Comparison of ENCODE assay signal across 11 cellular contexts in the genomic region with DNA sequence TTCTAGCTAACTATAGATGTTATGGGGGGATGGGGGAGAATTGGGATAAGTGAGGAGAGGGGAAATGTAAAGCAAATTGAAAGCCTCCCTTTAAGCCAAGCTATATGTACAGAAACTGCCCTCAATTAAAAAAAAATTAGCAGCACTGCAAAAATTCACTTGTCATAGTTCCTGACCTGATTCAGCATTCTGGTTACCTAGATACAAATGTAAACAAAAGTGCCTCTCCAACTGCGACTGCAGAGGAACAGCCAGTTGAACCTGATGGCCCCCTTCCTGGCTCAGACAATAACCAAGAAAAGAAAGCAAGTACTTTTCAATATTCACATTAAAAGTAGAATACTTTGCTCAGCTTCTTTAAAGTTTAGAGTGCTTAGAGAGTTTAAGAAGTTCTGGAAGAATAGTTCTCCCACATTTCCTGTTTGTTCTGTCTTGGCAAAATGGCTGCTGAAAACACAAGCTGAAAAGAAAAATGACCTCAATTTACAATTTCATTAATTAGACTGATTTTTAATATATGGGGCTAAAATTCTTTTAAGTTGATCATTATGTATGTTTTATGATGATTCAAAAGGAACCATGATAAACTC. TPM values are rescaled to one million over a fixed set of nuclear protein-coding genes. Genes with fewer than 3 reads are reported as not detected.
DNase-seq lines count a peak whose midpoint lies in the region; ATAC-seq and TF ChIP-seq lines count a peak whose summit lies in the region.
"Had no signal": no experiment of that assay in that cellular context is flagged by ENCODE, and none has a peak within 500 bp of the region (broad histone marks: within the 10 kb centered on the region; RNA-seq: fewer than 3 reads in every experiment).

No MANE protein-coding gene starts in this region.

- intact Hi-C loops in CD4-positive, alpha-beta T cell (cut with DNase I, micrococcal nuclease) = no loop called here
- intact Hi-C loops in activated CD4-positive, alpha-beta T cell treated with anti-CD3 and anti-CD28 coated beads, Interleukin-2, amount 10 ng/mL, durations not matched to agents 24 days and 14 days (cut with micrococcal nuclease) = no loop called here

- peak; percentile 9 for DNase-seq in NCI-H1436 (lab: John Stamatoyannopoulos, UW)
- DNase-seq in NCI-H1436 treated with DMSO at 0.1 percent for 48 hours (lab: John Stamatoyannopoulos, UW) = no peak
- peak; percentile 43 for DNase-seq in NCI-H748 treated with DMSO at 0.1 percent for 48 hours (lab: John Stamatoyannopoulos, UW)
- DNase-seq in endothelial cell (ENCODE audit: low spot score) = peak; percentile 23
- no peak for DNase-seq in progenitor cell of endocrine pancreas (ENCODE audit: low spot score, unreplicated experiment)
- no peak for DNase-seq in CD4-positive, alpha-beta T cell
- DNase-seq in activated CD4-positive, alpha-beta T cell treated with anti-CD3 and anti-CD28 coated beads, Interleukin-2, amount 10 ng/mL, durations not matched to agents 24 days and 14 days = no peak
- DNase-seq in GM13976 (ENCODE audit: low spot score) = no peak
- DNase-seq: uterus had no signal

- H3K27me3 ChIP-seq in CD4-positive, alpha-beta T cell (ENCODE audit: control insufficient read depth, insufficient read depth, low read length) = no peaks in the 10 kb centered on the region
- H3K27me3 ChIP-seq: gastroesophageal sphincter, uterus had no signal

- TF ChIP-seq CTCF in endothelial cell (IDR thresholded peaks at IDR 0.05; ENCODE audit: unreplicated experiment) (no peak), progenitor cell of endocrine pancreas (IDR thresholded peaks at IDR 0.05; ENCODE audit: unreplicated experiment) (no peak), GM13976 (IDR thresholded peaks at IDR 0.05; ENCODE audit: borderline replicate concordance, control extremely low read depth, extremely low read depth, insufficient read depth, missing control alignments) (no peak)
- no peak for TF ChIP-seq CTCF in CD4-positive, alpha-beta T cell (IDR thresholded peaks at IDR 0.05)

- H3K9me3 ChIP-seq in CD4-positive, alpha-beta T cell (ENCODE audit: control insufficient read depth, low read length) = no peaks in the 10 kb centered on the region
- H3K9me3 ChIP-seq: gastroesophageal sphincter, uterus had no signal

- H3K4me3 Mint-ChIP-seq in endothelial cell (ENCODE audit: unreplicated experiment) (peak overlapping the region; percentile 37), progenitor cell of endocrine pancreas (ENCODE audit: low read depth) (peak overlapping the region; percentile 40)
- no peak overlapping the region for H3K4me3 Mint-ChIP-seq in CD4-positive, alpha-beta T cell
- no peak overlapping the region for H3K4me3 Mint-ChIP-seq in activated CD4-positive, alpha-beta T cell treated with anti-CD3 and anti-CD28 coated beads, Interleukin-2, amount 10 ng/mL, durations not matched to agents 24 days and 14 days
- H3K4me3 Mint-ChIP-seq: activated T-helper 1 cell treated with anti-CD3 and anti-CD28 coated beads, Interleukin-12 subunit alpha, Interleukin-12 subunit beta, Interleukin-2, Interleukin-4 antibody, amounts not matched to agents 30 ng/mL and 10 ng/mL and 1 ng/mL, durations not matched to agents 14 hours and 24 hours and 36 hours had no signal

- POLR2A ChIA-PET in CD4-positive, alpha-beta T cell (lab: Charles Lee) = no interaction called here

- CTCF ChIA-PET in CD4-positive, alpha-beta T cell (lab: Charles Lee) = no interaction called here

- no peak for ATAC-seq in CD4-positive, alpha-beta T cell (ENCODE audit: poor library complexity)
- ATAC-seq: gastroesophageal sphincter had no signal

- H3K27ac Mint-ChIP-seq in endothelial cell (ENCODE audit: unreplicated experiment) (peak overlapping the region; percentile 94), progenitor cell of endocrine pancreas (peak overlapping the region; percentile 93)
- H3K27ac Mint-ChIP-seq in CD4-positive, alpha-beta T cell = no peak overlapping the region
- no peak overlapping the region for H3K27ac Mint-ChIP-seq in activated CD4-positive, alpha-beta T cell treated with anti-CD3 and anti-CD28 coated beads, Interleukin-2, amount 10 ng/mL, durations not matched to agents 24 days and 14 days
- H3K27ac Mint-ChIP-seq: activated T-helper 1 cell treated with anti-CD3 and anti-CD28 coated beads, Interleukin-12 subunit alpha, Interleukin-12 subunit beta, Interleukin-2, Interleukin-4 antibody, amounts not matched to agents 30 ng/mL and 10 ng/mL and 1 ng/mL, durations not matched to agents 14 hours and 24 hours and 36 hours had no signal

- H3K27me3 Mint-ChIP-seq in endothelial cell (ENCODE audit: unreplicated experiment) (peaks cover 4% of the 10 kb centered on the region), progenitor cell of endocrine pancreas (no peaks in the 10 kb centered on the region)
- H3K27me3 Mint-ChIP-seq in CD4-positive, alpha-beta T cell = peaks cover 15% of the 10 kb centered on the region
- H3K27me3 Mint-ChIP-seq in activated CD4-positive, alpha-beta T cell treated with anti-CD3 and anti-CD28 coated beads, Interleukin-2, amount 10 ng/mL, durations not matched to agents 24 days and 14 days = peaks cover 6% of the 10 kb centered on the region

- in situ Hi-C loops in GM13976 (cut with MboI; ENCODE audit: low sequenced_read_pairs, unreplicated experiment) = no loop called here

- no peak overlapping the region for H3K27ac ChIP-seq in CD4-positive, alpha-beta T cell (ENCODE audit: low read depth, low read length)
- H3K27ac ChIP-seq: gastroesophageal sphincter, uterus had no signal

- peaks cover 26% of the 10 kb centered on the region for H3K4me1 Mint-ChIP-seq in endothelial cell (ENCODE audit: unreplicated experiment)
- H3K4me1 Mint-ChIP-seq in progenitor cell of endocrine pancreas (ENCODE audit: low read depth) = peaks cover 10% of the 10 kb centered on the region
- no peaks in the 10 kb centered on the region for H3K4me1 Mint-ChIP-seq in CD4-positive, alpha-beta T cell (ENCODE audit: low read depth)
- no peaks in the 10 kb centered on the region for H3K4me1 Mint-ChIP-seq in activated CD4-positive, alpha-beta T cell treated with anti-CD3 and anti-CD28 coated beads, Interleukin-2, amount 10 ng/mL, durations not matched to agents 24 days and 14 days

- no peaks in the 10 kb centered on the region for H3K9me3 Mint-ChIP-seq in endothelial cell (ENCODE audit: unreplicated experiment)
- no peaks in the 10 kb centered on the region for H3K9me3 Mint-ChIP-seq in progenitor cell of endocrine pancreas (ENCODE audit: low read depth)
- no peaks in the 10 kb centered on the region for H3K9me3 Mint-ChIP-seq in CD4-positive, alpha-beta T cell
- no peaks in the 10 kb centered on the region for H3K9me3 Mint-ChIP-seq in activated CD4-positive, alpha-beta T cell treated with anti-CD3 and anti-CD28 coated beads, Interleukin-2, amount 10 ng/mL, durations not matched to agents 24 days and 14 days
- H3K9me3 Mint-ChIP-seq: activated T-helper 1 cell treated with anti-CD3 and anti-CD28 coated beads, Interleukin-12 subunit alpha, Interleukin-12 subunit beta, Interleukin-2, Interleukin-4 antibody, amounts not matched to agents 30 ng/mL and 10 ng/mL and 1 ng/mL, durations not matched to agents 14 hours and 24 hours and 36 hours had no signal

- H3K36me3 Mint-ChIP-seq in endothelial cell (ENCODE audit: low read depth, unreplicated experiment) (peaks cover 6% of the 10 kb centered on the region), progenitor cell of endocrine pancreas (ENCODE audit: insufficient read depth) (no peaks in the 10 kb centered on the region)
- no peaks in the 10 kb centered on the region for H3K36me3 Mint-ChIP-seq in CD4-positive, alpha-beta T cell (ENCODE audit: low read depth)
- no peaks in the 10 kb centered on the region for H3K36me3 Mint-ChIP-seq in activated CD4-positive, alpha-beta T cell treated with anti-CD3 and anti-CD28 coated beads, Interleukin-2, amount 10 ng/mL, durations not matched to agents 24 days and 14 days (ENCODE audit: low read depth)

RNA-seq across cellular contexts. Expression of a gene that starts 1.5 kb away (rescaled TPM):
- 1.2 TPM for total RNA-seq in endothelial cell (ENCODE audit: unreplicated experiment)
- 0.42 TPM in 1 of 2 replicates, not detected in the other for total RNA-seq in progenitor cell of endocrine pancreas
- total RNA-seq in CD4-positive, alpha-beta T cell = not detected
- total RNA-seq in activated CD4-positive, alpha-beta T cell treated with anti-CD3 and anti-CD28 coated beads, Interleukin-2, amount 10 ng/mL, durations not matched to agents 24 days and 14 days = not detected in 2 replicates
- total RNA-seq: activated T-helper 1 cell treated with anti-CD3 and anti-CD28 coated beads, Interleukin-12 subunit alpha, Interleukin-12 subunit beta, Interleukin-2, Interleukin-4 antibody, amounts not matched to agents 30 ng/mL and 10 ng/mL and 1 ng/mL, durations not matched to agents 14 hours and 24 hours and 36 hours; gastroesophageal sphincter had no signal

Comparison
In these comparisons a context has a peak if more than half of its experiments do, and no peak if none do; other contexts are left out.
1. DNase-seq: peak in NCI-H1436 (single experiment), NCI-H748 treated with DMSO at 0.1 percent for 48 hours (single experiment) and endothelial cell (single experiment); none in NCI-H1436 treated with DMSO at 0.1 percent for 48 hours (single experiment), progenitor cell of endocrine pancreas (single experiment), CD4-positive, alpha-beta T cell (0 of 10), activated CD4-positive, alpha-beta T cell treated with anti-CD3 and anti-CD28 coated beads, Interleukin-2, amount 10 ng/mL, durations not matched to agents 24 days and 14 days (single experiment) and GM13976 (single experiment).
2. H3K27ac Mint-ChIP-seq: peak in endothelial cell (single experiment) and progenitor cell of endocrine pancreas (single experiment); none in CD4-positive, alpha-beta T cell (single experiment) and activated CD4-positive, alpha-beta T cell treated with anti-CD3 and anti-CD28 coated beads, Interleukin-2, amount 10 ng/mL, durations not matched to agents 24 days and 14 days (single experiment).
3. H3K4me3 Mint-ChIP-seq: peak in endothelial cell (single experiment) and progenitor cell of endocrine pancreas (single experiment); none in CD4-positive, alpha-beta T cell (single experiment) and activated CD4-positive, alpha-beta T cell treated with anti-CD3 and anti-CD28 coated beads, Interleukin-2, amount 10 ng/mL, durations not matched to agents 24 days and 14 days (single experiment).